Comparison of ENCODE assay signal across 7 cellular contexts in the genomic region with DNA sequence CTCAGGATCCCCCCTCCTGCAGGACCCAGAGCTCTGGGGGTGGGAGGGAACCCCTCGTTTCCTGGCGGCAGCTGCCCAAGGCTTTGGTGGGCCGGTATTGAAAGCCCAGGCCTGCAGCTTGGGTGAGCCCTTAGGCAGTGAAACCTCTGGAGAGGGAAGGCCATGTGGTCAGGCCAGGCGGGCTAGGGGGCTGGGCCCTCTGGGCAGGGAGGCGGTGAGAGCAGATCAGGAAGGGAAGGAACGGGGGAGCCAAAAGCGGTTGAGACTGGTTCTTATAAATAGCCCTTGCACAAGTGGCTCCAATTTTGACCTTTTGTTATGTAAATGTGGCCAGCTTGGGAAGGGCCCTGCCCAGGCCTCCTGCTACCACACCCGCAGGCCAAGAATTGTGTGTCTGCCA. TPM values are rescaled to one million over a fixed set of nuclear protein-coding genes. Genes with fewer than 3 reads are reported as not detected.
A peak's percentile ranks its signal among the peaks of the same experiment; 100 is the strongest.
DNase-seq lines count a peak whose midpoint lies in the region; ATAC-seq, FAIRE-seq and TF ChIP-seq lines count a peak whose summit lies in the region.
"Not testable (repeated sequence)": the region's sequence is repeated elsewhere in the genome, so short reads cannot be mapped to it uniquely, and the experiment has no call there.

No MANE protein-coding gene starts in this region.

- not testable (repeated sequence) for H3K79me2 ChIP-seq in GM12878 (ENCODE audit: control insufficient read depth, insufficient read depth, low read length)

- not testable (repeated sequence) for H3K9me3 ChIP-seq in GM12878 (replicated peaks; ENCODE audit: control insufficient read depth, insufficient read depth, low read length); gastroesophageal sphincter; heart left ventricle; lower lobe of right lung; upper lobe of right lung

- intact Hi-C loops in GM12878 (cut with micrococcal nuclease; ENCODE audit: unreplicated experiment); heart left ventricle (cut with DNase I); left ventricle myocardium superior (cut with micrococcal nuclease); lower lobe of right lung (cut with DNase I); sciatic nerve (cut with DNase I); upper lobe of right lung (cut with DNase I): not testable (repeated sequence)

- BruUV-seq in GM12878 (replicated peaks; lab: Mats Ljungman, UMichigan): TSS peak; percentile 24

- not testable (repeated sequence) for H3K9ac ChIP-seq in GM12878 (ENCODE audit: control insufficient read depth, insufficient read depth, low read length)

- TF ChIP-seq CTCF in GM12878 (IDR thresholded peaks at IDR 0.05 in 2 of 3, conservative IDR thresholded peaks at IDR 0.05 in 1 of 3; ENCODE audit: control insufficient read depth in 2 of 3, extremely low read depth in 1 of 3, insufficient read depth in 1 of 3, low read depth in 3 of 3, low read length in 3 of 3); gastroesophageal sphincter (IDR thresholded peaks at IDR 0.05); heart left ventricle (IDR thresholded peaks at IDR 0.05); lower lobe of right lung (IDR thresholded peaks at IDR 0.05); upper lobe of right lung (IDR thresholded peaks at IDR 0.05): not testable (repeated sequence)

- H3K36me3 ChIP-seq in GM12878 (ENCODE audit: control insufficient read depth in 2 of 2, insufficient read depth in 2 of 2, low read length in 1 of 2) (peaks cover 0 to 13% of the 10 kb centered on the region in 2 experiments; a peak in 3 of 4 replicates), gastroesophageal sphincter (peaks cover 0 to 41% of the 10 kb centered on the region in 2 donors), heart left ventricle (peaks cover 0 to 33% (median 22%) of the 10 kb centered on the region in 9 donors), lower lobe of right lung (peaks cover 32% of the 10 kb centered on the region), upper lobe of right lung (peaks cover 27% of the 10 kb centered on the region)

- POLR2A ChIA-PET in GM12878 (lab: Charles Lee): not testable (repeated sequence)

- CTCF ChIA-PET in GM12878 (lab: Yijun Ruan, JAX): not testable (repeated sequence)

- H3K27me3 ChIP-seq in GM12878 (replicated peaks in 1 of 2; ENCODE audit: control insufficient read depth in 2 of 2, insufficient read depth in 2 of 2, low read length in 1 of 2); gastroesophageal sphincter; heart left ventricle; lower lobe of right lung (ENCODE audit: low read depth); upper lobe of right lung: not testable (repeated sequence)

- FAIRE-seq in GM12878 (lab: Jason Lieb, UNC): not testable (repeated sequence)

- DNase-seq in GM12878 (ENCODE audit: low read depth, low spot score); heart left ventricle; left ventricle myocardium superior; lower lobe of right lung; sciatic nerve (ENCODE audit: low spot score); upper lobe of right lung: not testable (repeated sequence)

- WGBS in GM12878 (ENCODE audit: insufficient coverage, insufficient replicate concordance, low lambda C conversion rate, missing lambda C conversion rate): no CpG with 5 or more reads among the region's 8 CpGs
- WGBS in gastroesophageal sphincter (ENCODE audit: low coverage in 1 of 2), 2 donors: no CpG with 5 or more reads among the region's 8 CpGs
- no CpG with 5 or more reads among the region's 8 CpGs for WGBS in heart left ventricle, 4 donors

- RAD21 ChIA-PET in GM12878 (lab: Charles Lee; ENCODE audit: unreplicated experiment): not testable (repeated sequence)

- H2AFZ ChIP-seq in GM12878 (ENCODE audit: control insufficient read depth, low read depth, low read length): not testable (repeated sequence)

- in situ Hi-C loops in GM12878 (cut with MboI): not testable (repeated sequence)

- H3K4me3 ChIP-seq in GM12878, gastroesophageal sphincter, heart left ventricle, lower lobe of right lung, upper lobe of right lung: not testable (repeated sequence)

- H4K20me1 ChIP-seq in GM12878 (ENCODE audit: control insufficient read depth, insufficient read depth): not testable (repeated sequence)

- TF ChIP-seq EP300 in GM12878 (IDR thresholded peaks at IDR 0.05; ENCODE audit: borderline replicate concordance in 1 of 2, control insufficient read depth in 1 of 2, low read depth in 2 of 2, low read length in 2 of 2); gastroesophageal sphincter (IDR thresholded peaks at IDR 0.05): not testable (repeated sequence)

- not testable (repeated sequence) for TF ChIP-seq POLR2A in GM12878 (IDR thresholded peaks at IDR 0.05; ENCODE audit: low read depth, low read length); gastroesophageal sphincter (IDR thresholded peaks at IDR 0.05); heart left ventricle (IDR thresholded peaks at IDR 0.05)

- not testable (repeated sequence) for H3K27ac ChIP-seq in GM12878 (ENCODE audit: control insufficient read depth, insufficient read depth); gastroesophageal sphincter; heart left ventricle; lower lobe of right lung; upper lobe of right lung

- SMC1A ChIA-PET in GM12878 (lab: Charles Lee; ENCODE audit: uncharacterized antibody, unreplicated experiment): not testable (repeated sequence)

- not testable (repeated sequence) for H3K4me2 ChIP-seq in GM12878 (ENCODE audit: control insufficient read depth, insufficient read depth)

- H3K4me1 ChIP-seq in GM12878 (ENCODE audit: control insufficient read depth, insufficient read depth, low read length); heart left ventricle; lower lobe of right lung; upper lobe of right lung: not testable (repeated sequence)
- peaks cover 0 to 20% (median 0%) of the 10 kb centered on the region in 3 donors for H3K4me1 ChIP-seq in gastroesophageal sphincter

- ATAC-seq in GM12878: not testable (repeated sequence)
- ATAC-seq in gastroesophageal sphincter (peak; percentile 24), heart left ventricle (peak; percentile 66 to 84 (median 78)), left ventricle myocardium superior (peak; percentile 79), lower lobe of right lung (peak; percentile 52 to 77), sciatic nerve (peak; percentile 74), upper lobe of right lung (peak; percentile 77)

- not testable (repeated sequence) for TF ChIP-seq RAD21 in GM12878 (IDR thresholded peaks at IDR 0.05; ENCODE audit: insufficient read depth, low read depth, low read length)

RNA-seq across cellular contexts. Expression of gene HIC2, which starts 24.9 kb away (rescaled TPM):
- total RNA-seq in GM12878 (2013; cell fraction: nucleolus; rRNA removed): 11.3 and 12.3 TPM in 2 replicates
- total RNA-seq in GM12878 (2014; rRNA removed) (3.3 and 3.8 TPM in 2 replicates), GM12878 (2014; rRNA removed; fragmentation: Illumina TruSeq; extraction: Trizol) (1.8 TPM in 2 replicates), GM12878 (2021) (4.7 and 5.0 TPM in 2 replicates), gastroesophageal sphincter (1 to 10 TPM; 4.4 to 5.1 (median 4.8) TPM), heart left ventricle (1 to 10 TPM; 1.1 to 2.8 (median 2.0) TPM), left ventricle myocardium superior (1.2 TPM), lower lobe of right lung (5.7 TPM), sciatic nerve (4.8 TPM), upper lobe of right lung (5.1 TPM)
- polyA plus RNA-seq in GM12878 (2011; ENCODE audit: low read depth): 0.83 TPM
- polyA plus RNA-seq in GM12878 (2011; rRNA removed) (1.4 and 1.6 TPM in 2 replicates), GM12878 (2014; fragmentation: Illumina TruSeq; extraction: Trizol) (0.62 and 1.3 TPM in 2 replicates), GM12878 (2014; fragmentation: Nextera tagmentation; extraction: Ambion mirVana) (under 1 TPM; 0.11 to 0.16 TPM), GM12878 (2014; rRNA removed) (2.7 and 3.2 TPM in 2 replicates), GM12878 (2016; fragmentation: Nextera tagmentation; extraction: Ambion mirVana) (under 1 TPM; 0.33 to 0.75 TPM), heart left ventricle (1 to 10 TPM; 1.4 to 1.6 TPM)
- polyA plus RNA-seq in GM12878 (2011; cell fraction: cytosol; rRNA removed): 1.9 and 2.3 TPM in 2 replicates
- 8.4 and 8.9 TPM in 2 replicates for polyA plus RNA-seq in GM12878 (2011; cell fraction: nucleus; rRNA removed)
- polyA plus RNA-seq in GM12878 (2012): 2.5 and 3.7 TPM in 2 replicates
- 2.6 and 4.1 TPM in 2 replicates for polyA minus RNA-seq in GM12878 (2011; rRNA and poly(A)+ RNA removed)
- 0.94 and 1.7 TPM in 2 replicates for polyA minus RNA-seq in GM12878 (2011; cell fraction: cytosol; rRNA and poly(A)+ RNA removed)
- 2.7 and 4.4 TPM in 2 replicates for polyA minus RNA-seq in GM12878 (2011; cell fraction: nucleus; rRNA and poly(A)+ RNA removed)

RNA-seq across cellular contexts. Expression of gene TMEM191C, which starts 25.1 kb away (rescaled TPM):
- 2.4 and 3.3 TPM in 2 replicates for total RNA-seq in GM12878 (2013; cell fraction: nucleolus; rRNA removed)
- total RNA-seq in GM12878 (2014; rRNA removed): 1.1 and 1.9 TPM in 2 replicates
- 0.36 and 0.37 TPM in 2 replicates for total RNA-seq in GM12878 (2014; rRNA removed; fragmentation: Illumina TruSeq; extraction: Trizol)
- 1.3 and 1.4 TPM in 2 replicates for total RNA-seq in GM12878 (2021)
- 0.91 TPM for polyA plus RNA-seq in GM12878 (2011; ENCODE audit: low read depth)
- polyA plus RNA-seq in GM12878 (2011; rRNA removed): 1.2 and 1.9 TPM in 2 replicates
- 2.2 and 3.9 TPM in 2 replicates for polyA plus RNA-seq in GM12878 (2011; cell fraction: cytosol; rRNA removed)
- 18.8 and 26.2 TPM in 2 replicates for polyA plus RNA-seq in GM12878 (2011; cell fraction: nucleus; rRNA removed)
- 2.7 and 4.0 TPM in 2 replicates for polyA plus RNA-seq in GM12878 (2012)
- polyA plus RNA-seq in GM12878 (2014; fragmentation: Illumina TruSeq; extraction: Trizol): 0.25 and 0.26 TPM in 2 replicates
- under 1 TPM; 0.03 to 0.07 TPM for polyA plus RNA-seq in GM12878 (2014; fragmentation: Nextera tagmentation; extraction: Ambion mirVana)
- polyA plus RNA-seq in GM12878 (2014; rRNA removed): 0.82 and 1.8 TPM in 2 replicates
- under 1 TPM; 0.13 to 0.51 TPM for polyA plus RNA-seq in GM12878 (2016; fragmentation: Nextera tagmentation; extraction: Ambion mirVana)
- 0.77 TPM in 1 of 2 replicates, not detected in the other for polyA minus RNA-seq in GM12878 (2011; rRNA and poly(A)+ RNA removed)
- polyA minus RNA-seq in GM12878 (2011; cell fraction: cytosol; rRNA and poly(A)+ RNA removed): 3.6 TPM in 1 of 2 replicates, not detected in the other
- 1.3 and 1.6 TPM in 2 replicates for polyA minus RNA-seq in GM12878 (2011; cell fraction: nucleus; rRNA and poly(A)+ RNA removed)
- 1 to 10 TPM in 1 of 4 donors, under 1 TPM in 2, not detected in 1; 0.15 to 4.4 (median 0.27) TPM for total RNA-seq in gastroesophageal sphincter
- total RNA-seq in heart left ventricle: 1 to 10 TPM in 1 of 9 donors, under 1 TPM in 7, not detected in 1; 0.14 to 1.7 (median 0.47) TPM
- polyA plus RNA-seq in heart left ventricle: under 1 TPM; 0.35 to 0.76 TPM
- 0.74 TPM for total RNA-seq in left ventricle myocardium superior
- 3.5 TPM for total RNA-seq in lower lobe of right lung
- 1.4 TPM for total RNA-seq in sciatic nerve
- 4.0 TPM for total RNA-seq in upper lobe of right lung

RNA-seq across cellular contexts. Expression of gene RIMBP3B, which starts 58.5 kb away (rescaled TPM):
- total RNA-seq in GM12878 (2013; cell fraction: nucleolus; rRNA removed): 0.13 and 0.17 TPM in 2 replicates
- total RNA-seq in GM12878 (2014; rRNA removed): under 0.01 and 0.11 TPM in 2 replicates
- 0.04 and 0.05 TPM in 2 replicates for total RNA-seq in GM12878 (2014; rRNA removed; fragmentation: Illumina TruSeq; extraction: Trizol)
- not detected in 2 replicates for total RNA-seq in GM12878 (2021)
- not detected for polyA plus RNA-seq in GM12878 (2011; ENCODE audit: low read depth)
- polyA plus RNA-seq in GM12878 (2011; rRNA removed): not detected in 2 replicates
- under 0.01 TPM in 1 of 2 replicates, not detected in the other for polyA plus RNA-seq in GM12878 (2011; cell fraction: cytosol; rRNA removed)
- polyA plus RNA-seq in GM12878 (2011; cell fraction: nucleus; rRNA removed): not detected in 2 replicates
- not detected in 2 replicates for polyA plus RNA-seq in GM12878 (2012)
- polyA plus RNA-seq in GM12878 (2014; fragmentation: Illumina TruSeq; extraction: Trizol): 0.04 TPM in 1 of 2 replicates, not detected in the other
- polyA plus RNA-seq in GM12878 (2014; fragmentation: Nextera tagmentation; extraction: Ambion mirVana): under 1 TPM in 1 of 2 experiments, not detected in 1; 0.02 TPM
- 0.01 TPM in 2 replicates for polyA plus RNA-seq in GM12878 (2014; rRNA removed)
- under 1 TPM; 0.12 to 0.21 TPM for polyA plus RNA-seq in GM12878 (2016; fragmentation: Nextera tagmentation; extraction: Ambion mirVana)
- polyA minus RNA-seq in GM12878 (2011; rRNA and poly(A)+ RNA removed): 0.31 TPM in 1 of 2 replicates, not detected in the other
- polyA minus RNA-seq in GM12878 (2011; cell fraction: cytosol; rRNA and poly(A)+ RNA removed): not detected in 2 replicates
- 0.12 TPM in 1 of 2 replicates, not detected in the other for polyA minus RNA-seq in GM12878 (2011; cell fraction: nucleus; rRNA and poly(A)+ RNA removed)
- total RNA-seq in gastroesophageal sphincter: under 1 TPM in 2 of 4 donors, not detected in 2; under 0.01 to 0.12 TPM
- total RNA-seq in heart left ventricle: under 1 TPM in 5 of 9 donors, not detected in 4; 0.05 to 0.38 (median 0.12) TPM
- polyA plus RNA-seq in heart left ventricle: under 1 TPM in 1 of 2 donors, not detected in 1; 0.06 TPM
- total RNA-seq in left ventricle myocardium superior: 0.05 TPM
- 0.21 TPM for total RNA-seq in lower lobe of right lung
- not detected for total RNA-seq in sciatic nerve
- total RNA-seq in upper lobe of right lung: 0.09 TPM
